Comparison of ENCODE assay signal across 15 cellular contexts in genomic region chr7:18408461-18408860, GRCh38.
DNase-seq lines count a peak whose midpoint lies in the region; ATAC-seq and TF ChIP-seq lines count a peak whose summit lies in the region.
"Had no signal": no experiment of that assay in that cellular context is flagged by ENCODE, and none has a peak within 500 bp of the region (broad histone marks: within the 10 kb centered on the region; RNA-seq: fewer than 3 reads in every experiment).

No MANE protein-coding gene starts in this region.

- H2AFZ ChIP-seq in osteoblast (ENCODE audit: low read length): no peak overlapping the region

- DNase-seq in GM03348 (ENCODE audit: low spot score) (peak; percentile 84), RKO (ENCODE audit: low spot score) (peak; percentile 13), epithelial cell of esophagus (ENCODE audit: low read depth) (peak; percentile 53), osteoblast (ENCODE audit: insufficient read length, low spot score, missing footprints) (peak; percentile 80), G401 (ENCODE audit: low spot score) (no peak), NCI-H2171 (lab: John Stamatoyannopoulos, UW) (no peak)
- DNase-seq: activated naive CD8-positive, alpha-beta T cell treated with anti-CD3 and anti-CD28 coated beads for 36 hours; effector CD4-positive, alpha-beta T cell; hypothalamus; NCI-H446; posterior cingulate gyrus; stimulated activated CD4-positive, alpha-beta T cell treated with anti-CD3 and anti-CD28 coated beads, Interleukin-1b, Interleukin-23, amount 100 ng/mL, for 48 hours had no signal

- H3K9me3 ChIP-seq in osteoblast (ENCODE audit: low read depth, low read length): no peaks in the 10 kb centered on the region

- no peak overlapping the region for H3K4me3 ChIP-seq in epithelial cell of esophagus (ENCODE audit: low read length)
- no peak overlapping the region for H3K4me3 ChIP-seq in osteoblast (ENCODE audit: insufficient read depth, low read length)

- peak overlapping the region; percentile 30 for H3K4me2 ChIP-seq in osteoblast (ENCODE audit: insufficient read depth, low read length)

- no peaks in the 10 kb centered on the region for H4K20me1 ChIP-seq in osteoblast (ENCODE audit: insufficient read depth, low read length)

- H3K27ac ChIP-seq in osteoblast (ENCODE audit: low read depth, low read length): peak overlapping the region; percentile 73

- peaks cover 15% of the 10 kb centered on the region for H3K4me1 ChIP-seq in osteoblast (ENCODE audit: insufficient read depth, low read length)

- no peaks in the 10 kb centered on the region for H3K79me2 ChIP-seq in osteoblast (ENCODE audit: insufficient read depth, low read length)

- no peaks in the 10 kb centered on the region for H3K36me3 ChIP-seq in osteoblast (ENCODE audit: insufficient read depth, low read length)

- H3K27me3 ChIP-seq in osteoblast (ENCODE audit: insufficient read depth, low read length): no peaks in the 10 kb centered on the region

- no peak for ATAC-seq in HG03342 (IDR thresholded peaks at IDR 0.05; ENCODE audit: unreplicated experiment)
- no peak for ATAC-seq in GM21526 (IDR thresholded peaks at IDR 0.05; ENCODE audit: low FRiP score, unreplicated experiment)
- ATAC-seq: Panc1 had no signal

- TF ChIP-seq CTCF in epithelial cell of esophagus (IDR thresholded peaks at IDR 0.05; ENCODE audit: insufficient read depth, low read depth, low read length, missing control alignments) (no peak), osteoblast (IDR thresholded peaks at IDR 0.05; ENCODE audit: extremely low read depth, low read depth, low read length) (no peak)

- in situ Hi-C loops in G401 (cut with HindIII; ENCODE audit: low sequenced_read_pairs): no loop called here

Comparison
In these comparisons a context has a peak if more than half of its experiments do, and no peak if none do; other contexts are left out.
1. DNase-seq: peak in GM03348 (single experiment), RKO (single experiment), epithelial cell of esophagus (single experiment) and osteoblast (single experiment); none in G401 (single experiment) and NCI-H2171 (single experiment).